ENCODE assay signal across 1 cellular context in the genomic region with DNA sequence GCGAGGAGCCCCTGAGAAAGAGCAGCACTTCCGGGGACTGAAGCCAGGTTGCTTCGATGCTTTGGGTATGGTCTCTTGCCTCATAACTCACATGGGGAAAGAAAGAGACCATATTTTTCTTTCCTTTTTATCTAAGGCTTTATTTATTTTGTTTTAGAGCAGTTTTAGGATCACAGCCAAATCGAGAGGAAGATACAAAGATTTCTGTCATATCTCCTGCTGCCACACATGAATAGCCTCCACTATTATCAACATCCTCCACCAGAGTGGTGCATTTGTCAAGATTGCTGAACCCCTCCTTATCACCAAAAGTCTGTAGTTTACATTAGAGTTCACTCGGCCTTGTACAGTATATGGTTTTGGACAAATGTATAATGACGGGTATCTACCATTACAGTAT.
TF ChIP-seq lines count a peak whose summit lies in the region.

No MANE protein-coding gene starts in this region.

TF ChIP-seq in K562, 482 proteins besides CTCF, POLR2A, EP300 and RAD21 (continued from another document and continues in another):
- TF ChIP-seq, protein P1, sequence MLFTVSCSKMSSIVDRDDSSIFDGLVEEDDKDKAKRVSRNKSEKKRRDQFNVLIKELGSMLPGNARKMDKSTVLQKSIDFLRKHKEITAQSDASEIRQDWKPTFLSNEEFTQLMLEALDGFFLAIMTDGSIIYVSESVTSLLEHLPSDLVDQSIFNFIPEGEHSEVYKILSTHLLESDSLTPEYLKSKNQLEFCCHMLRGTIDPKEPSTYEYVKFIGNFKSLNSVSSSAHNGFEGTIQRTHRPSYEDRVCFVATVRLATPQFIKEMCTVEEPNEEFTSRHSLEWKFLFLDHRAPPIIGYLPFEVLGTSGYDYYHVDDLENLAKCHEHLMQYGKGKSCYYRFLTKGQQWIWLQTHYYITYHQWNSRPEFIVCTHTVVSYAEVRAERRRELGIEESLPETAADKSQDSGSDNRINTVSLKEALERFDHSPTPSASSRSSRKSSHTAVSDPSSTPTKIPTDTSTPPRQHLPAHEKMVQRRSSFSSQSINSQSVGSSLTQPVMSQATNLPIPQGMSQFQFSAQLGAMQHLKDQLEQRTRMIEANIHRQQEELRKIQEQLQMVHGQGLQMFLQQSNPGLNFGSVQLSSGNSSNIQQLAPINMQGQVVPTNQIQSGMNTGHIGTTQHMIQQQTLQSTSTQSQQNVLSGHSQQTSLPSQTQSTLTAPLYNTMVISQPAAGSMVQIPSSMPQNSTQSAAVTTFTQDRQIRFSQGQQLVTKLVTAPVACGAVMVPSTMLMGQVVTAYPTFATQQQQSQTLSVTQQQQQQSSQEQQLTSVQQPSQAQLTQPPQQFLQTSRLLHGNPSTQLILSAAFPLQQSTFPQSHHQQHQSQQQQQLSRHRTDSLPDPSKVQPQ (CRISPR knock-in tag; IDR thresholded peaks at IDR 0.05; ENCODE audit: borderline replicate concordance): no peak
- TF ChIP-seq MYNN (IDR thresholded peaks at IDR 0.05): peak; percentile 36; the same call in 1 of the 2 replicates
- no peak for TF ChIP-seq MYNN (CRISPR knock-in tag; IDR thresholded peaks at IDR 0.05)
- TF ChIP-seq, protein P2, sequence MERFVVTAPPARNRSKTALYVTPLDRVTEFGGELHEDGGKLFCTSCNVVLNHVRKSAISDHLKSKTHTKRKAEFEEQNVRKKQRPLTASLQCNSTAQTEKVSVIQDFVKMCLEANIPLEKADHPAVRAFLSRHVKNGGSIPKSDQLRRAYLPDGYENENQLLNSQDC (CRISPR knock-in tag; IDR thresholded peaks at IDR 0.05): no peak
- peak; percentile 96 for TF ChIP-seq CCNT2 (IDR thresholded peaks at IDR 0.05; ENCODE audit: borderline replicate concordance, extremely low read depth, insufficient read length, low read depth, low read length)
- TF ChIP-seq, protein P3, sequence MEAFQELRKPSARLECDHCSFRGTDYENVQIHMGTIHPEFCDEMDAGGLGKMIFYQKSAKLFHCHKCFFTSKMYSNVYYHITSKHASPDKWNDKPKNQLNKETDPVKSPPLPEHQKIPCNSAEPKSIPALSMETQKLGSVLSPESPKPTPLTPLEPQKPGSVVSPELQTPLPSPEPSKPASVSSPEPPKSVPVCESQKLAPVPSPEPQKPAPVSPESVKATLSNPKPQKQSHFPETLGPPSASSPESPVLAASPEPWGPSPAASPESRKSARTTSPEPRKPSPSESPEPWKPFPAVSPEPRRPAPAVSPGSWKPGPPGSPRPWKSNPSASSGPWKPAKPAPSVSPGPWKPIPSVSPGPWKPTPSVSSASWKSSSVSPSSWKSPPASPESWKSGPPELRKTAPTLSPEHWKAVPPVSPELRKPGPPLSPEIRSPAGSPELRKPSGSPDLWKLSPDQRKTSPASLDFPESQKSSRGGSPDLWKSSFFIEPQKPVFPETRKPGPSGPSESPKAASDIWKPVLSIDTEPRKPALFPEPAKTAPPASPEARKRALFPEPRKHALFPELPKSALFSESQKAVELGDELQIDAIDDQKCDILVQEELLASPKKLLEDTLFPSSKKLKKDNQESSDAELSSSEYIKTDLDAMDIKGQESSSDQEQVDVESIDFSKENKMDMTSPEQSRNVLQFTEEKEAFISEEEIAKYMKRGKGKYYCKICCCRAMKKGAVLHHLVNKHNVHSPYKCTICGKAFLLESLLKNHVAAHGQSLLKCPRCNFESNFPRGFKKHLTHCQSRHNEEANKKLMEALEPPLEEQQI (IDR thresholded peaks at IDR 0.05): no peak
- TF ChIP-seq SLC30A9 (CRISPR knock-in tag; IDR thresholded peaks at IDR 0.05): no peak
- no peak for TF ChIP-seq RBBP5 (IDR thresholded peaks at IDR 0.05; ENCODE audit: borderline replicate concordance, insufficient read depth, low read length, poor library complexity, severe bottlenecking)
- TF ChIP-seq POLR3G (IDR thresholded peaks at IDR 0.05; ENCODE audit: extremely low read depth, insufficient read length, insufficient replicate concordance): no peak
- TF ChIP-seq, protein P4, sequence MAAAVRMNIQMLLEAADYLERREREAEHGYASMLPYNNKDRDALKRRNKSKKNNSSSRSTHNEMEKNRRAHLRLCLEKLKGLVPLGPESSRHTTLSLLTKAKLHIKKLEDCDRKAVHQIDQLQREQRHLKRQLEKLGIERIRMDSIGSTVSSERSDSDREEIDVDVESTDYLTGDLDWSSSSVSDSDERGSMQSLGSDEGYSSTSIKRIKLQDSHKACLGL (CRISPR knock-in tag; IDR thresholded peaks at IDR 0.05; ENCODE audit: borderline replicate concordance, poor library complexity, severe bottlenecking): no peak
- TF ChIP-seq RFX5 (IDR thresholded peaks at IDR 0.05; ENCODE audit: low read depth, low read length): no peak
- TF ChIP-seq, protein P5, sequence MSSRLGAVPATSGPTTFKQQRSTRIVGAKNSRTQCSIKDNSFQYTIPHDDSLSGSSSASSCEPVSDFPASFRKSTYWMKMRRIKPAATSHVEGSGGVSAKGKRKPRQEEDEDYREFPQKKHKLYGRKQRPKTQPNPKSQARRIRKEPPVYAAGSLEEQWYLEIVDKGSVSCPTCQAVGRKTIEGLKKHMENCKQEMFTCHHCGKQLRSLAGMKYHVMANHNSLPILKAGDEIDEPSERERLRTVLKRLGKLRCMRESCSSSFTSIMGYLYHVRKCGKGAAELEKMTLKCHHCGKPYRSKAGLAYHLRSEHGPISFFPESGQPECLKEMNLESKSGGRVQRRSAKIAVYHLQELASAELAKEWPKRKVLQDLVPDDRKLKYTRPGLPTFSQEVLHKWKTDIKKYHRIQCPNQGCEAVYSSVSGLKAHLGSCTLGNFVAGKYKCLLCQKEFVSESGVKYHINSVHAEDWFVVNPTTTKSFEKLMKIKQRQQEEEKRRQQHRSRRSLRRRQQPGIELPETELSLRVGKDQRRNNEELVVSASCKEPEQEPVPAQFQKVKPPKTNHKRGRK (tag; IDR thresholded peaks at IDR 0.05): no peak
- no peak for TF ChIP-seq SREBF2 (CRISPR knock-in tag; IDR thresholded peaks at IDR 0.05)
- TF ChIP-seq, protein P6, sequence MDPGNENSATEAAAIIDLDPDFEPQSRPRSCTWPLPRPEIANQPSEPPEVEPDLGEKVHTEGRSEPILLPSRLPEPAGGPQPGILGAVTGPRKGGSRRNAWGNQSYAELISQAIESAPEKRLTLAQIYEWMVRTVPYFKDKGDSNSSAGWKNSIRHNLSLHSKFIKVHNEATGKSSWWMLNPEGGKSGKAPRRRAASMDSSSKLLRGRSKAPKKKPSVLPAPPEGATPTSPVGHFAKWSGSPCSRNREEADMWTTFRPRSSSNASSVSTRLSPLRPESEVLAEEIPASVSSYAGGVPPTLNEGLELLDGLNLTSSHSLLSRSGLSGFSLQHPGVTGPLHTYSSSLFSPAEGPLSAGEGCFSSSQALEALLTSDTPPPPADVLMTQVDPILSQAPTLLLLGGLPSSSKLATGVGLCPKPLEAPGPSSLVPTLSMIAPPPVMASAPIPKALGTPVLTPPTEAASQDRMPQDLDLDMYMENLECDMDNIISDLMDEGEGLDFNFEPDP (CRISPR knock-in tag; IDR thresholded peaks at IDR 0.05): no peak
- no peak for TF ChIP-seq KDM2B (CRISPR knock-in tag; IDR thresholded peaks at IDR 0.05)
- TF ChIP-seq, protein P7, sequence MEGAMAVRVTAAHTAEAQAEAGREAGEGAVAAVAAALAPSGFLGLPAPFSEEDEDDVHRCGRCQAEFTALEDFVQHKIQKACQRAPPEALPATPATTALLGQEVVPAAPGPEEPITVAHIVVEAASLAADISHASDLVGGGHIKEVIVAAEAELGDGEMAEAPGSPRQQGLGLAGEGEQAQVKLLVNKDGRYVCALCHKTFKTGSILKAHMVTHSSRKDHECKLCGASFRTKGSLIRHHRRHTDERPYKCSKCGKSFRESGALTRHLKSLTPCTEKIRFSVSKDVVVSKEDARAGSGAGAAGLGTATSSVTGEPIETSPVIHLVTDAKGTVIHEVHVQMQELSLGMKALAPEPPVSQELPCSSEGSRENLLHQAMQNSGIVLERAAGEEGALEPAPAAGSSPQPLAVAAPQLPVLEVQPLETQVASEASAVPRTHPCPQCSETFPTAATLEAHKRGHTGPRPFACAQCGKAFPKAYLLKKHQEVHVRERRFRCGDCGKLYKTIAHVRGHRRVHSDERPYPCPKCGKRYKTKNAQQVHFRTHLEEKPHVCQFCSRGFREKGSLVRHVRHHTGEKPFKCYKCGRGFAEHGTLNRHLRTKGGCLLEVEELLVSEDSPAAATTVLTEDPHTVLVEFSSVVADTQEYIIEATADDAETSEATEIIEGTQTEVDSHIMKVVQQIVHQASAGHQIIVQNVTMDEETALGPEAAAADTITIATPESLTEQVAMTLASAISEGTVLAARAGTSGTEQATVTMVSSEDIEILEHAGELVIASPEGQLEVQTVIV (CRISPR knock-in tag; IDR thresholded peaks at IDR 0.05; ENCODE audit: borderline replicate concordance): no peak
- TF ChIP-seq ZNF175 (CRISPR knock-in tag; IDR thresholded peaks at IDR 0.05; ENCODE audit: low read depth): no peak
- peak; percentile 44 for TF ChIP-seq MEIS2 (IDR thresholded peaks at IDR 0.05; ENCODE audit: partially characterized antibody)
- no peak for TF ChIP-seq ELF1 (tag; IDR thresholded peaks at IDR 0.05)
- TF ChIP-seq RBM14 (IDR thresholded peaks at IDR 0.05; ENCODE audit: borderline replicate concordance, insufficient read depth, low read depth, low read length): no peak
- no peak for TF ChIP-seq ZNF695 (CRISPR knock-in tag; IDR thresholded peaks at IDR 0.05)
- TF ChIP-seq GATAD2A (IDR thresholded peaks at IDR 0.05): no peak
- no peak for TF ChIP-seq RHOXF2B (CRISPR knock-in tag; conservative IDR thresholded peaks at IDR 0.05)
- TF ChIP-seq, protein P8, sequence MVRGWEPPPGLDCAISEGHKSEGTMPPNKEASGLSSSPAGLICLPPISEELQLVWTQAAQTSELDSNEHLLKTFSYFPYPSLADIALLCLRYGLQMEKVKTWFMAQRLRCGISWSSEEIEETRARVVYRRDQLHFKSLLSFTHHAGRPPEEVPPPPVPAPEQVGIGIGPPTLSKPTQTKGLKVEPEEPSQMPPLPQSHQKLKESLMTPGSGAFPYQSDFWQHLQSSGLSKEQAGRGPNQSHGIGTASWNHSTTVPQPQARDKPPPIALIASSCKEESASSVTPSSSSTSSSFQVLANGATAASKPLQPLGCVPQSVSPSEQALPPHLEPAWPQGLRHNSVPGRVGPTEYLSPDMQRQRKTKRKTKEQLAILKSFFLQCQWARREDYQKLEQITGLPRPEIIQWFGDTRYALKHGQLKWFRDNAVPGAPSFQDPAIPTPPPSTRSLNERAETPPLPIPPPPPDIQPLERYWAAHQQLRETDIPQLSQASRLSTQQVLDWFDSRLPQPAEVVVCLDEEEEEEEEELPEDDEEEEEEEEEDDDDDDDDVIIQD (CRISPR knock-in tag; IDR thresholded peaks at IDR 0.05): no peak
- TF ChIP-seq, protein P9, sequence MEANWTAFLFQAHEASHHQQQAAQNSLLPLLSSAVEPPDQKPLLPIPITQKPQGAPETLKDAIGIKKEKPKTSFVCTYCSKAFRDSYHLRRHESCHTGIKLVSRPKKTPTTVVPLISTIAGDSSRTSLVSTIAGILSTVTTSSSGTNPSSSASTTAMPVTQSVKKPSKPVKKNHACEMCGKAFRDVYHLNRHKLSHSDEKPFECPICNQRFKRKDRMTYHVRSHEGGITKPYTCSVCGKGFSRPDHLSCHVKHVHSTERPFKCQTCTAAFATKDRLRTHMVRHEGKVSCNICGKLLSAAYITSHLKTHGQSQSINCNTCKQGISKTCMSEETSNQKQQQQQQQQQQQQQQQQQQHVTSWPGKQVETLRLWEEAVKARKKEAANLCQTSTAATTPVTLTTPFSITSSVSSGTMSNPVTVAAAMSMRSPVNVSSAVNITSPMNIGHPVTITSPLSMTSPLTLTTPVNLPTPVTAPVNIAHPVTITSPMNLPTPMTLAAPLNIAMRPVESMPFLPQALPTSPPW (CRISPR knock-in tag; IDR thresholded peaks at IDR 0.05): peak; percentile 50
- TF ChIP-seq PHTF2 (CRISPR knock-in tag; IDR thresholded peaks at IDR 0.05): no peak
- TF ChIP-seq SMC3 (conservative IDR thresholded peaks at IDR 0.05; ENCODE audit: insufficient read depth, low read depth, low read length): no peak
- TF ChIP-seq ZNF583 (CRISPR knock-in tag; IDR thresholded peaks at IDR 0.05): no peak
- no peak for TF ChIP-seq ZNF23 (CRISPR knock-in tag; IDR thresholded peaks at IDR 0.05)
- TF ChIP-seq RUNX1 (IDR thresholded peaks at IDR 0.05; ENCODE audit: low read depth): no peak
- no peak for TF ChIP-seq ZSCAN29 (IDR thresholded peaks at IDR 0.05)
- TF ChIP-seq, protein P10, sequence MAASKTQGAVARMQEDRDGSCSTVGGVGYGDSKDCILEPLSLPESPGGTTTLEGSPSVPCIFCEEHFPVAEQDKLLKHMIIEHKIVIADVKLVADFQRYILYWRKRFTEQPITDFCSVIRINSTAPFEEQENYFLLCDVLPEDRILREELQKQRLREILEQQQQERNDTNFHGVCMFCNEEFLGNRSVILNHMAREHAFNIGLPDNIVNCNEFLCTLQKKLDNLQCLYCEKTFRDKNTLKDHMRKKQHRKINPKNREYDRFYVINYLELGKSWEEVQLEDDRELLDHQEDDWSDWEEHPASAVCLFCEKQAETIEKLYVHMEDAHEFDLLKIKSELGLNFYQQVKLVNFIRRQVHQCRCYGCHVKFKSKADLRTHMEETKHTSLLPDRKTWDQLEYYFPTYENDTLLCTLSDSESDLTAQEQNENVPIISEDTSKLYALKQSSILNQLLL (CRISPR knock-in tag; IDR thresholded peaks at IDR 0.05; ENCODE audit: borderline replicate concordance): no peak
- TF ChIP-seq U2AF2 (optimal IDR thresholded peaks at IDR 0.05; ENCODE audit: low read depth, low read length): no peak
- TF ChIP-seq, protein P11, sequence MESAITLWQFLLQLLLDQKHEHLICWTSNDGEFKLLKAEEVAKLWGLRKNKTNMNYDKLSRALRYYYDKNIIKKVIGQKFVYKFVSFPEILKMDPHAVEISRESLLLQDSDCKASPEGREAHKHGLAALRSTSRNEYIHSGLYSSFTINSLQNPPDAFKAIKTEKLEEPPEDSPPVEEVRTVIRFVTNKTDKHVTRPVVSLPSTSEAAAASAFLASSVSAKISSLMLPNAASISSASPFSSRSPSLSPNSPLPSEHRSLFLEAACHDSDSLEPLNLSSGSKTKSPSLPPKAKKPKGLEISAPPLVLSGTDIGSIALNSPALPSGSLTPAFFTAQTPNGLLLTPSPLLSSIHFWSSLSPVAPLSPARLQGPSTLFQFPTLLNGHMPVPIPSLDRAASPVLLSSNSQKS (CRISPR knock-in tag; IDR thresholded peaks at IDR 0.05): no peak
- TF ChIP-seq JUN (IDR thresholded peaks at IDR 0.05; ENCODE audit: borderline replicate concordance, low read depth, low read length): no peak
- no peak for TF ChIP-seq JUN (CRISPR knock-in tag; IDR thresholded peaks at IDR 0.05; ENCODE audit: borderline replicate concordance)
- TF ChIP-seq POLR3A (IDR thresholded peaks at IDR 0.05; ENCODE audit: borderline replicate concordance, extremely low read depth, insufficient read depth, insufficient read length): no peak
- TF ChIP-seq FOXK2 (conservative IDR thresholded peaks at IDR 0.05 in 1 of 2, IDR thresholded peaks at IDR 0.05 in 1 of 2; ENCODE audit: low read depth in 2 of 2): peak; percentile 17 to 49; a peak in 1 of 4 replicates
